In genomic region chr5:12805165-12805698, GRCh38 we compare ENCODE assay signal across 15 cellular contexts.
"Had no signal": no experiment of that assay in that cellular context is flagged by ENCODE, and none has a peak within 500 bp of the region (broad histone marks: within the 10 kb centered on the region; RNA-seq: fewer than 3 reads in every experiment).

No MANE protein-coding gene starts in this region.

- DNase-seq: activated CD4-positive, alpha-beta memory T cell treated with anti-CD3 and anti-CD28 coated beads for 36 hours; activated gamma-delta T cell; activated naive CD8-positive, alpha-beta T cell treated with anti-CD3 and anti-CD28 coated beads for 36 hours; activated T-cell treated with anti-CD3 and anti-CD28 coated beads, Interleukin-2, amount 50 U/mL, for 48 hours; brain microvascular endothelial cell; cerebellar nuclear complex; effector memory CD8-positive, alpha-beta T cell; kidney glomerular epithelial cell; midbrain; thyroid gland; uterus had no signal

- H3K27ac Mint-ChIP-seq: activated CD4-positive, alpha-beta memory T cell treated with anti-CD3 and anti-CD28 coated beads for 36 hours; activated naive CD8-positive, alpha-beta T cell treated with anti-CD3 and anti-CD28 coated beads for 36 hours; dendritic cell treated with granulocyte-macrophage colony-stimulating factor and Interleukin-4, amounts not matched to agents 40 ng/mL and 50 ng/mL, for 4 days; effector memory CD8-positive, alpha-beta T cell had no signal

- H3K36me3 ChIP-seq: brain microvascular endothelial cell, neutrophil, right atrium auricular region, thyroid gland, uterus had no signal

- ATAC-seq: effector memory CD8-positive, alpha-beta T cell had no signal

- H3K4me1 ChIP-seq: right atrium auricular region, thyroid gland, uterus had no signal

- H3K36me3 Mint-ChIP-seq: activated CD4-positive, alpha-beta memory T cell treated with anti-CD3 and anti-CD28 coated beads for 36 hours; activated naive CD8-positive, alpha-beta T cell treated with anti-CD3 and anti-CD28 coated beads for 36 hours had no signal

- H3K4me3 Mint-ChIP-seq: activated CD4-positive, alpha-beta memory T cell treated with anti-CD3 and anti-CD28 coated beads for 36 hours; activated naive CD8-positive, alpha-beta T cell treated with anti-CD3 and anti-CD28 coated beads for 36 hours; dendritic cell treated with granulocyte-macrophage colony-stimulating factor and Interleukin-4, amounts not matched to agents 40 ng/mL and 50 ng/mL, for 4 days; effector memory CD8-positive, alpha-beta T cell had no signal

- H3K27me3 Mint-ChIP-seq: activated CD4-positive, alpha-beta memory T cell treated with anti-CD3 and anti-CD28 coated beads for 36 hours; activated naive CD8-positive, alpha-beta T cell treated with anti-CD3 and anti-CD28 coated beads for 36 hours; dendritic cell treated with granulocyte-macrophage colony-stimulating factor and Interleukin-4, amounts not matched to agents 40 ng/mL and 50 ng/mL, for 4 days; effector memory CD8-positive, alpha-beta T cell had no signal

- H3K9me3 ChIP-seq: neutrophil, right atrium auricular region, thyroid gland, uterus had no signal

- H3K27ac ChIP-seq: brain microvascular endothelial cell, neutrophil, right atrium auricular region, skin epidermis, thyroid gland, uterus had no signal

- H3K27me3 ChIP-seq: brain microvascular endothelial cell, neutrophil, right atrium auricular region, thyroid gland, uterus had no signal

- H3K4me3 ChIP-seq: right atrium auricular region, skin epidermis, thyroid gland, uterus had no signal

- H3K4me1 Mint-ChIP-seq: activated naive CD8-positive, alpha-beta T cell treated with anti-CD3 and anti-CD28 coated beads for 36 hours had no signal
